ENCODE assay signal across 8 cellular contexts in the genomic region with DNA sequence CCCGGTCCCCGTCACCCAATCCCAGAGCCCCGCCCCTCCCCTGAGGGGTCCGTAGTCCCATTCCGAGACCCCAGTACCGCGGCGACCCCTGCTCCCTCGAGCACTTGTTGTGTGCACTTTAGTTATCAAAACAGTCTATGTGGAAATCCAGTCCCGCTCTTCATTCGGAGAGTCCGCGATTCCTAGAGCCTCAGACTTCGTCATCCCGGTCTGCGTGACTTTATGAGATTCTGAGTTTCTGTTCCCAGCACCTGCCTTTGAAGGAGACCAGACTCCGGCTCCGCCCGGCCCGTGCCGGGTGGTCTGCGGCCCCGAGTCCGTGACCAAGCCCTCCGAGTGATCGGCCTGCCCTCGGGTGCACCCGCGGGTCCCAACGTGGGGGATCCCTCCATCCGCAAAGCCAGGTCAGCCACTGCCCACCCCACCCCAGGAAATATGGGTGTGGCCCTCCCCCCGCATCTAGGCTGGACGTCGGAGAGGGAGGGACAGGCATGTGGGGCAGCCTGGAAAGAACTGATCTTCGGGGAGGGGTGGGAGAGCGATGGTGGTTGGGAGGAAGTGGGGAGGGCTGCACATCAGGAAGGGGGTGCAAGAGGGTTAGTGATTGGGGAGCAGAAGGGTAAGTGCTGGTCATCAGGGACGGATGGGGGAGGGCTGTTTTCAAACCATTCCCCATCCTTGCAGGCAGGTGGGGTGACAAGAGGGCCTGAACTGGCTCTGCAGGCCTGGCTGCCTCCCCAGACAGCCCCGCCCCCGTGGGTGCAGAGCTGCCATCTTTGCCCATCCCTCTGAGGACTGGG. TPM values are rescaled to one million over a fixed set of nuclear protein-coding genes. Genes with fewer than 3 reads are reported as not detected.
DNase-seq lines count a peak whose midpoint lies in the region; ATAC-seq and TF ChIP-seq lines count a peak whose summit lies in the region.

No MANE protein-coding gene starts in this region.

- H3K27me3 ChIP-seq in GM06990 (replicated peaks; ENCODE audit: control insufficient read depth, insufficient read depth, low read length), result no peaks in the 10 kb centered on the region

- peak overlapping the region; percentile 95 for H3K4me3 ChIP-seq in GM06990 (replicated peaks; ENCODE audit: low read depth, low read length)

- DNase-seq in GM06990 (ENCODE audit: extremely low read depth, insufficient read length) (peak; percentile 68), HEK293T (ENCODE audit: extremely low spot score) (peak; percentile 66), NCI-H1105 treated with DMSO at 0.1 percent for 48 hours (lab: John Stamatoyannopoulos, UW) (peak; percentile 42), dedifferentiated amniotic fluid mesenchymal stem cell (ENCODE audit: extremely low spot score) (peak; percentile 43), left lobe of liver (ENCODE audit: low spot score) (peak; percentile 58), cortex of kidney (lab: John Stamatoyannopoulos, UW) (no peak)
- peak; percentile 26 for DNase-seq in activated CD4-positive, alpha-beta T cell treated with anti-CD3 and anti-CD28 coated beads for 1 hour
- DNase-seq in stimulated activated CD4-positive, alpha-beta T cell treated with anti-CD3 and anti-CD28 coated beads, Interleukin-4, amount 100 ng/mL, for 1 hour, result peak; percentile 58

- no peak for TF ChIP-seq CTCF in GM06990 (IDR thresholded peaks at IDR 0.05; ENCODE audit: insufficient read depth, low read length, poor library complexity, severe bottlenecking)

- CTCF ChIA-PET in HEK293T (lab: Yijun Ruan, JAX), result no interaction called here

- peak; percentile 32 for ATAC-seq in left lobe of liver

- POLR2A ChIA-PET in HEK293T (lab: Yijun Ruan, JAX), result interaction anchor here (0.5 to 1.8 kb wide), 12 partner anchors 12 to 538 kb away, joined by 3 to 9 read pairs (median 3); partner anchors contain the start of genes RALGPS1, SLC2A8 and ZNF79

- peaks cover 23% of the 10 kb centered on the region for H3K36me3 ChIP-seq in GM06990 (ENCODE audit: control insufficient read depth, insufficient read depth, low read length)

TF ChIP-seq in HEK293T, 16 proteins besides CTCF, POLR2A, EP300 and RAD21:
- peak; percentile 46; the same call in 1 of the 2 replicates for TF ChIP-seq L3MBTL2 (conservative IDR thresholded peaks at IDR 0.05)
- TF ChIP-seq FOXK2 (IDR thresholded peaks at IDR 0.05), result no peak
- no peak for TF ChIP-seq FOXM1 (IDR thresholded peaks at IDR 0.05; ENCODE audit: borderline replicate concordance)
- no peak for TF ChIP-seq SP1 (IDR thresholded peaks at IDR 0.05)

RNA-seq across cellular contexts. Expression of gene LRSAM1, which starts 0.6 kb away (rescaled TPM):
- 10.9 TPM for total RNA-seq in left lobe of liver

RNA-seq across cellular contexts. Expression of gene RPL12, which starts 0.7 kb away (rescaled TPM):
- 307 TPM for total RNA-seq in left lobe of liver

RNA-seq across cellular contexts. Expression of gene ZNF79, which starts 27.7 kb away (rescaled TPM):
- total RNA-seq in left lobe of liver, result 4.2 TPM

RNA-seq across cellular contexts. Expression of gene SLC2A8, which starts 54.9 kb away (rescaled TPM):
- 26.3 TPM for total RNA-seq in left lobe of liver
